Comparison of ENCODE assay signal across 8 cellular contexts in genomic region chr20:47354388-47354709, GRCh38. TPM values are rescaled to one million over a fixed set of nuclear protein-coding genes. Genes with fewer than 3 reads are reported as not detected.
A peak's percentile ranks its signal among the peaks of the same experiment; 100 is the strongest.
DNase-seq lines count a peak whose midpoint lies in the region.

No MANE protein-coding gene starts in this region.

- H3K9ac ChIP-seq in iPS-15b (ENCODE audit: low read depth, low read length) (peak overlapping the region; percentile 48), stomach smooth muscle (ENCODE audit: low read length in 2 of 2) (peak overlapping the region; percentile 52 to 72)

- no peaks in the 10 kb centered on the region for H3K9me3 Mint-ChIP-seq in T-helper 1 cell treated with Interleukin-12 subunit alpha and Interleukin-12 subunit beta and Interleukin-4 antibody, amounts not matched to agents 30 μg/mL and 1 μg/mL, for 36 hours
- no peaks in the 10 kb centered on the region for H3K9me3 Mint-ChIP-seq in activated T-helper 2 cell treated with anti-CD3 and anti-CD28 coated beads, Interferon-gamma antibody, Interleukin-2, Interleukin-4, amounts not matched to agents 10 μg/mL and 5 μg/mL and 100 μg/mL, durations not matched to agents 14 hours and 24 hours and 36 hours

- H3K36me3 Mint-ChIP-seq in T-helper 1 cell treated with Interleukin-12 subunit alpha and Interleukin-12 subunit beta and Interleukin-4 antibody, amounts not matched to agents 30 μg/mL and 1 μg/mL, for 36 hours (ENCODE audit: low read depth): peaks cover 15% of the 10 kb centered on the region
- peaks cover 47% of the 10 kb centered on the region for H3K36me3 Mint-ChIP-seq in activated T-helper 2 cell treated with anti-CD3 and anti-CD28 coated beads, Interferon-gamma antibody, Interleukin-2, Interleukin-4, amounts not matched to agents 10 μg/mL and 5 μg/mL and 100 μg/mL, durations not matched to agents 14 hours and 24 hours and 36 hours (ENCODE audit: low read depth)

- H3K27me3 ChIP-seq in iPS-15b (ENCODE audit: control insufficient read depth, insufficient read depth, low read length) (no peaks in the 10 kb centered on the region), stomach smooth muscle (ENCODE audit: control insufficient read depth in 1 of 2, insufficient read depth in 2 of 2, low read length in 2 of 2) (no peaks in the 10 kb centered on the region)

- peak overlapping the region; percentile 80 for H3K4me3 Mint-ChIP-seq in T-helper 1 cell treated with Interleukin-12 subunit alpha and Interleukin-12 subunit beta and Interleukin-4 antibody, amounts not matched to agents 30 μg/mL and 1 μg/mL, for 36 hours
- peak overlapping the region; percentile 86 for H3K4me3 Mint-ChIP-seq in activated T-helper 2 cell treated with anti-CD3 and anti-CD28 coated beads, Interferon-gamma antibody, Interleukin-2, Interleukin-4, amounts not matched to agents 10 μg/mL and 5 μg/mL and 100 μg/mL, durations not matched to agents 14 hours and 24 hours and 36 hours (ENCODE audit: low read depth)

- H3K4me1 ChIP-seq in iPS-15b (ENCODE audit: control insufficient read depth, insufficient read depth, low read length) (peaks cover 81% of the 10 kb centered on the region), stomach smooth muscle (ENCODE audit: control insufficient read depth, insufficient read depth, low read length) (peaks cover 84% of the 10 kb centered on the region)

- H3K4me3 ChIP-seq in iPS-15b (ENCODE audit: low read depth, low read length): peak overlapping the region; percentile 6
- peak overlapping the region; percentile 42 to 69 for H3K4me3 ChIP-seq in stomach smooth muscle (ENCODE audit: low read length in 2 of 2)

- H3K27ac Mint-ChIP-seq in T-helper 1 cell treated with Interleukin-12 subunit alpha and Interleukin-12 subunit beta and Interleukin-4 antibody, amounts not matched to agents 30 μg/mL and 1 μg/mL, for 36 hours: peak overlapping the region; percentile 93
- H3K27ac Mint-ChIP-seq in activated T-helper 2 cell treated with anti-CD3 and anti-CD28 coated beads, Interferon-gamma antibody, Interleukin-2, Interleukin-4, amounts not matched to agents 10 μg/mL and 5 μg/mL and 100 μg/mL, durations not matched to agents 14 hours and 24 hours and 36 hours: peak overlapping the region; percentile 100

- no peaks in the 10 kb centered on the region for H3K27me3 Mint-ChIP-seq in T-helper 1 cell treated with Interleukin-12 subunit alpha and Interleukin-12 subunit beta and Interleukin-4 antibody, amounts not matched to agents 30 μg/mL and 1 μg/mL, for 36 hours (ENCODE audit: low read depth)
- H3K27me3 Mint-ChIP-seq in activated T-helper 2 cell treated with anti-CD3 and anti-CD28 coated beads, Interferon-gamma antibody, Interleukin-2, Interleukin-4, amounts not matched to agents 10 μg/mL and 5 μg/mL and 100 μg/mL, durations not matched to agents 14 hours and 24 hours and 36 hours (ENCODE audit: low read depth): no peaks in the 10 kb centered on the region

- H3K9me3 ChIP-seq in iPS-15b (ENCODE audit: control insufficient read depth, insufficient read depth, low read length): no peaks in the 10 kb centered on the region
- H3K9me3 ChIP-seq in stomach smooth muscle (ENCODE audit: control insufficient read depth in 2 of 2, low read length in 2 of 2): no peaks in the 10 kb centered on the region

- intact Hi-C loops in activated T-helper 2 cell treated with anti-CD3 and anti-CD28 coated beads, Interferon-gamma antibody, Interleukin-2, Interleukin-4, amounts not matched to agents 10 μg/mL and 5 μg/mL and 100 μg/mL, durations not matched to agents 14 hours and 24 hours and 36 hours (cut with micrococcal nuclease): loop anchor here (10.0 kb wide), 1 partner anchor 260 kb away; no protein-coding TSS in a partner anchor

- peaks cover 48% of the 10 kb centered on the region for H3K4me1 Mint-ChIP-seq in T-helper 1 cell treated with Interleukin-12 subunit alpha and Interleukin-12 subunit beta and Interleukin-4 antibody, amounts not matched to agents 30 μg/mL and 1 μg/mL, for 36 hours (ENCODE audit: low read depth)
- peaks cover 51% of the 10 kb centered on the region for H3K4me1 Mint-ChIP-seq in activated T-helper 2 cell treated with anti-CD3 and anti-CD28 coated beads, Interferon-gamma antibody, Interleukin-2, Interleukin-4, amounts not matched to agents 10 μg/mL and 5 μg/mL and 100 μg/mL, durations not matched to agents 14 hours and 24 hours and 36 hours (ENCODE audit: low read depth)

- peak overlapping the region; percentile 99 for H3K27ac ChIP-seq in stomach smooth muscle (ENCODE audit: low read length)

- H3K36me3 ChIP-seq in iPS-15b (ENCODE audit: control insufficient read depth, insufficient read depth, low read length): no peaks in the 10 kb centered on the region
- H3K36me3 ChIP-seq in stomach smooth muscle (ENCODE audit: control insufficient read depth in 2 of 2, insufficient read depth in 2 of 2, low read length in 2 of 2): no peaks in the 10 kb centered on the region

- no peak for DNase-seq in T-helper 1 cell
- DNase-seq in activated T-helper 2 cell treated with anti-CD3 and anti-CD28 coated beads, Interferon-gamma antibody, Interleukin-2, Interleukin-4, amounts not matched to agents 10 μg/mL and 5 μg/mL and 100 μg/mL, durations not matched to agents 14 hours and 24 hours and 36 hours (ENCODE audit: low spot score): no peak
- DNase-seq in activated gamma-delta T cell treated with Interleukin-2 at 50 U/mL for 16 hours: no peak
- DNase-seq in SW480 (ENCODE audit: low spot score): no peak
- no peak for DNase-seq in islet precursor cell

RNA-seq across cellular contexts. Expression of gene ZMYND8, which starts 2.1 kb away (rescaled TPM):
- total RNA-seq in activated T-helper 2 cell treated with anti-CD3 and anti-CD28 coated beads, Interferon-gamma antibody, Interleukin-2, Interleukin-4, amounts not matched to agents 10 μg/mL and 5 μg/mL and 100 μg/mL, durations not matched to agents 14 hours and 24 hours and 36 hours: 45.7 and 46.7 TPM in 2 replicates
